ENCODE assay signal across 1 cellular context in genomic region chr4:993111-994029, GRCh38.
A peak's percentile ranks its signal among the peaks of the same experiment; 100 is the strongest.
TF ChIP-seq lines count a peak whose summit lies in the region.

A gene with protein sequence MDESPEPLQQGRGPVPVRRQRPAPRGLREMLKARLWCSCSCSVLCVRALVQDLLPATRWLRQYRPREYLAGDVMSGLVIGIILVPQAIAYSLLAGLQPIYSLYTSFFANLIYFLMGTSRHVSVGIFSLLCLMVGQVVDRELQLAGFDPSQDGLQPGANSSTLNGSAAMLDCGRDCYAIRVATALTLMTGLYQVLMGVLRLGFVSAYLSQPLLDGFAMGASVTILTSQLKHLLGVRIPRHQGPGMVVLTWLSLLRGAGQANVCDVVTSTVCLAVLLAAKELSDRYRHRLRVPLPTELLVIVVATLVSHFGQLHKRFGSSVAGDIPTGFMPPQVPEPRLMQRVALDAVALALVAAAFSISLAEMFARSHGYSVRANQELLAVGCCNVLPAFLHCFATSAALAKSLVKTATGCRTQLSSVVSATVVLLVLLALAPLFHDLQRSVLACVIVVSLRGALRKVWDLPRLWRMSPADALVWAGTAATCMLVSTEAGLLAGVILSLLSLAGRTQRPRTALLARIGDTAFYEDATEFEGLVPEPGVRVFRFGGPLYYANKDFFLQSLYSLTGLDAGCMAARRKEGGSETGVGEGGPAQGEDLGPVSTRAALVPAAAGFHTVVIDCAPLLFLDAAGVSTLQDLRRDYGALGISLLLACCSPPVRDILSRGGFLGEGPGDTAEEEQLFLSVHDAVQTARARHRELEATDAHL (minus strand): TSS chr4:993404. CDS start chr4:991703, 1,701 bp downstream.

TF ChIP-seq in HepG2, 621 proteins besides CTCF, POLR2A, EP300 and RAD21 (continued from another document and continues in another):
- TF ChIP-seq, protein P1, sequence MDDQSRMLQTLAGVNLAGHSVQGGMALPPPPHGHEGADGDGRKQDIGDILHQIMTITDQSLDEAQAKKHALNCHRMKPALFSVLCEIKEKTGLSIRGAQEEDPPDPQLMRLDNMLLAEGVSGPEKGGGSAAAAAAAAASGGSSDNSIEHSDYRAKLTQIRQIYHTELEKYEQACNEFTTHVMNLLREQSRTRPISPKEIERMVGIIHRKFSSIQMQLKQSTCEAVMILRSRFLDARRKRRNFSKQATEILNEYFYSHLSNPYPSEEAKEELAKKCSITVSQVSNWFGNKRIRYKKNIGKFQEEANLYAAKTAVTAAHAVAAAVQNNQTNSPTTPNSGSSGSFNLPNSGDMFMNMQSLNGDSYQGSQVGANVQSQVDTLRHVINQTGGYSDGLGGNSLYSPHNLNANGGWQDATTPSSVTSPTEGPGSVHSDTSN (CRISPR knock-in tag; IDR thresholded peaks at IDR 0.05; ENCODE audit: borderline replicate concordance) = no peak
- TF ChIP-seq ZNF350 (CRISPR knock-in tag; IDR thresholded peaks at IDR 0.05; ENCODE audit: borderline replicate concordance, low read depth) (peak; percentile 3; the same call in 1 of the 2 replicates), KLF11 (CRISPR knock-in tag; IDR thresholded peaks at IDR 0.05) (no peak), ZNF563 (CRISPR knock-in tag; IDR thresholded peaks at IDR 0.05) (peak; percentile 57; the same call in 1 of the 2 replicates), ARNTL (CRISPR knock-in tag; IDR thresholded peaks at IDR 0.05) (peak; percentile 58), MED8 (CRISPR knock-in tag; IDR thresholded peaks at IDR 0.05; ENCODE audit: insufficient replicate concordance) (no peak), NFE2 (CRISPR knock-in tag; IDR thresholded peaks at IDR 0.05) (peak; percentile 90), ZNF30 (CRISPR knock-in tag; IDR thresholded peaks at IDR 0.05) (peak; percentile 92), ZNF747 (CRISPR knock-in tag; IDR thresholded peaks at IDR 0.05; ENCODE audit: borderline replicate concordance) (no peak), ELF1 (CRISPR knock-in tag; IDR thresholded peaks at IDR 0.05) (no peak), DDIT3 (CRISPR knock-in tag; IDR thresholded peaks at IDR 0.05) (no peak), FOXA1 (IDR thresholded peaks at IDR 0.05) (no peak), FOXA1 (CRISPR knock-in tag; IDR thresholded peaks at IDR 0.05) (peak; percentile 71), ZNF180 (CRISPR knock-in tag; IDR thresholded peaks at IDR 0.05; ENCODE audit: borderline replicate concordance, low read depth) (no peak), CEBPG (CRISPR knock-in tag; IDR thresholded peaks at IDR 0.05) (no peak; the same call in 1 of the 2 replicates), STAT6 (CRISPR knock-in tag; IDR thresholded peaks at IDR 0.05; ENCODE audit: borderline replicate concordance) (0 out of 2 replicates have a peak, but pooled peaks have one; percentile 14), ZNF788 (CRISPR knock-in tag; IDR thresholded peaks at IDR 0.05; ENCODE audit: borderline replicate concordance) (peak; percentile 73), ARID5B (CRISPR knock-in tag; IDR thresholded peaks at IDR 0.05) (peak; percentile 10; the same call in 1 of the 2 replicates), ZNF274 (CRISPR knock-in tag; IDR thresholded peaks at IDR 0.05) (peak; percentile 75; the same call in 1 of the 2 replicates), ZNF678 (CRISPR knock-in tag; IDR thresholded peaks at IDR 0.05) (no peak; the same call in 1 of the 2 replicates), KLF13 (CRISPR knock-in tag; IDR thresholded peaks at IDR 0.05) (0 out of 2 replicates have a peak, but pooled peaks have one; percentile 45), CERS6 (CRISPR knock-in tag; IDR thresholded peaks at IDR 0.05) (no peak), ATF1 (CRISPR knock-in tag; IDR thresholded peaks at IDR 0.05) (no peak), NBN (conservative IDR thresholded peaks at IDR 0.05) (no peak), ZNF550 (CRISPR knock-in tag; IDR thresholded peaks at IDR 0.05; ENCODE audit: borderline replicate concordance) (0 out of 2 replicates have a peak, but pooled peaks have one; percentile 45), SUZ12 (IDR thresholded peaks at IDR 0.05; ENCODE audit: low read depth, low read length) (no peak), ZNF138 (CRISPR knock-in tag; IDR thresholded peaks at IDR 0.05; ENCODE audit: low read depth) (peak; percentile 65; the same call in 1 of the 2 replicates)
- TF ChIP-seq, protein P2, sequence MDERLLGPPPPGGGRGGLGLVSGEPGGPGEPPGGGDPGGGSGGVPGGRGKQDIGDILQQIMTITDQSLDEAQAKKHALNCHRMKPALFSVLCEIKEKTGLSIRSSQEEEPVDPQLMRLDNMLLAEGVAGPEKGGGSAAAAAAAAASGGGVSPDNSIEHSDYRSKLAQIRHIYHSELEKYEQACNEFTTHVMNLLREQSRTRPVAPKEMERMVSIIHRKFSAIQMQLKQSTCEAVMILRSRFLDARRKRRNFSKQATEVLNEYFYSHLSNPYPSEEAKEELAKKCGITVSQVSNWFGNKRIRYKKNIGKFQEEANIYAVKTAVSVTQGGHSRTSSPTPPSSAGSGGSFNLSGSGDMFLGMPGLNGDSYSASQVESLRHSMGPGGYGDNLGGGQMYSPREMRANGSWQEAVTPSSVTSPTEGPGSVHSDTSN (CRISPR knock-in tag; IDR thresholded peaks at IDR 0.05) = no peak
- TF ChIP-seq, protein P3, sequence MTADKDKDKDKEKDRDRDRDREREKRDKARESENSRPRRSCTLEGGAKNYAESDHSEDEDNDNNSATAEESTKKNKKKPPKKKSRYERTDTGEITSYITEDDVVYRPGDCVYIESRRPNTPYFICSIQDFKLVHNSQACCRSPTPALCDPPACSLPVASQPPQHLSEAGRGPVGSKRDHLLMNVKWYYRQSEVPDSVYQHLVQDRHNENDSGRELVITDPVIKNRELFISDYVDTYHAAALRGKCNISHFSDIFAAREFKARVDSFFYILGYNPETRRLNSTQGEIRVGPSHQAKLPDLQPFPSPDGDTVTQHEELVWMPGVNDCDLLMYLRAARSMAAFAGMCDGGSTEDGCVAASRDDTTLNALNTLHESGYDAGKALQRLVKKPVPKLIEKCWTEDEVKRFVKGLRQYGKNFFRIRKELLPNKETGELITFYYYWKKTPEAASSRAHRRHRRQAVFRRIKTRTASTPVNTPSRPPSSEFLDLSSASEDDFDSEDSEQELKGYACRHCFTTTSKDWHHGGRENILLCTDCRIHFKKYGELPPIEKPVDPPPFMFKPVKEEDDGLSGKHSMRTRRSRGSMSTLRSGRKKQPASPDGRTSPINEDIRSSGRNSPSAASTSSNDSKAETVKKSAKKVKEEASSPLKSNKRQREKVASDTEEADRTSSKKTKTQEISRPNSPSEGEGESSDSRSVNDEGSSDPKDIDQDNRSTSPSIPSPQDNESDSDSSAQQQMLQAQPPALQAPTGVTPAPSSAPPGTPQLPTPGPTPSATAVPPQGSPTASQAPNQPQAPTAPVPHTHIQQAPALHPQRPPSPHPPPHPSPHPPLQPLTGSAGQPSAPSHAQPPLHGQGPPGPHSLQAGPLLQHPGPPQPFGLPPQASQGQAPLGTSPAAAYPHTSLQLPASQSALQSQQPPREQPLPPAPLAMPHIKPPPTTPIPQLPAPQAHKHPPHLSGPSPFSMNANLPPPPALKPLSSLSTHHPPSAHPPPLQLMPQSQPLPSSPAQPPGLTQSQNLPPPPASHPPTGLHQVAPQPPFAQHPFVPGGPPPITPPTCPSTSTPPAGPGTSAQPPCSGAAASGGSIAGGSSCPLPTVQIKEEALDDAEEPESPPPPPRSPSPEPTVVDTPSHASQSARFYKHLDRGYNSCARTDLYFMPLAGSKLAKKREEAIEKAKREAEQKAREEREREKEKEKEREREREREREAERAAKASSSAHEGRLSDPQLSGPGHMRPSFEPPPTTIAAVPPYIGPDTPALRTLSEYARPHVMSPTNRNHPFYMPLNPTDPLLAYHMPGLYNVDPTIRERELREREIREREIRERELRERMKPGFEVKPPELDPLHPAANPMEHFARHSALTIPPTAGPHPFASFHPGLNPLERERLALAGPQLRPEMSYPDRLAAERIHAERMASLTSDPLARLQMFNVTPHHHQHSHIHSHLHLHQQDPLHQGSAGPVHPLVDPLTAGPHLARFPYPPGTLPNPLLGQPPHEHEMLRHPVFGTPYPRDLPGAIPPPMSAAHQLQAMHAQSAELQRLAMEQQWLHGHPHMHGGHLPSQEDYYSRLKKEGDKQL (CRISPR knock-in tag; IDR thresholded peaks at IDR 0.05; ENCODE audit: low read depth) = no peak
- TF ChIP-seq, protein P4, sequence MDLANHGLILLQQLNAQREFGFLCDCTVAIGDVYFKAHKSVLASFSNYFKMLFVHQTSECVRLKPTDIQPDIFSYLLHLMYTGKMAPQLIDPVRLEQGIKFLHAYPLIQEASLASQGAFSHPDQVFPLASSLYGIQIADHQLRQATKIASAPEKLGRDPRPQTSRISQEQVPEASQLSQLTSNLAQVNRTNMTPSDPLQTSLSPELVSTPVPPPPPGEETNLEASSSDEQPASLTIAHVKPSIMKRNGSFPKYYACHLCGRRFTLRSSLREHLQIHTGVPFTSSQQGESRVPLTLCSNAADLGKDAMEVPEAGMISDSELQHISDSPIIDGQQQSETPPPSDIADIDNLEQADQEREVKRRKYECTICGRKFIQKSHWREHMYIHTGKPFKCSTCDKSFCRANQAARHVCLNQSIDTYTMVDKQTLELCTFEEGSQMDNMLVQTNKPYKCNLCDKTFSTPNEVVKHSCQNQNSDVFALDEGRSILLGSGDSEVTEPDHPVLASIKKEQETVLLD (CRISPR knock-in tag; IDR thresholded peaks at IDR 0.05; ENCODE audit: low read depth) = 0 out of 2 replicates have a peak, but pooled peaks have one; percentile 20
- TF ChIP-seq, protein P5, sequence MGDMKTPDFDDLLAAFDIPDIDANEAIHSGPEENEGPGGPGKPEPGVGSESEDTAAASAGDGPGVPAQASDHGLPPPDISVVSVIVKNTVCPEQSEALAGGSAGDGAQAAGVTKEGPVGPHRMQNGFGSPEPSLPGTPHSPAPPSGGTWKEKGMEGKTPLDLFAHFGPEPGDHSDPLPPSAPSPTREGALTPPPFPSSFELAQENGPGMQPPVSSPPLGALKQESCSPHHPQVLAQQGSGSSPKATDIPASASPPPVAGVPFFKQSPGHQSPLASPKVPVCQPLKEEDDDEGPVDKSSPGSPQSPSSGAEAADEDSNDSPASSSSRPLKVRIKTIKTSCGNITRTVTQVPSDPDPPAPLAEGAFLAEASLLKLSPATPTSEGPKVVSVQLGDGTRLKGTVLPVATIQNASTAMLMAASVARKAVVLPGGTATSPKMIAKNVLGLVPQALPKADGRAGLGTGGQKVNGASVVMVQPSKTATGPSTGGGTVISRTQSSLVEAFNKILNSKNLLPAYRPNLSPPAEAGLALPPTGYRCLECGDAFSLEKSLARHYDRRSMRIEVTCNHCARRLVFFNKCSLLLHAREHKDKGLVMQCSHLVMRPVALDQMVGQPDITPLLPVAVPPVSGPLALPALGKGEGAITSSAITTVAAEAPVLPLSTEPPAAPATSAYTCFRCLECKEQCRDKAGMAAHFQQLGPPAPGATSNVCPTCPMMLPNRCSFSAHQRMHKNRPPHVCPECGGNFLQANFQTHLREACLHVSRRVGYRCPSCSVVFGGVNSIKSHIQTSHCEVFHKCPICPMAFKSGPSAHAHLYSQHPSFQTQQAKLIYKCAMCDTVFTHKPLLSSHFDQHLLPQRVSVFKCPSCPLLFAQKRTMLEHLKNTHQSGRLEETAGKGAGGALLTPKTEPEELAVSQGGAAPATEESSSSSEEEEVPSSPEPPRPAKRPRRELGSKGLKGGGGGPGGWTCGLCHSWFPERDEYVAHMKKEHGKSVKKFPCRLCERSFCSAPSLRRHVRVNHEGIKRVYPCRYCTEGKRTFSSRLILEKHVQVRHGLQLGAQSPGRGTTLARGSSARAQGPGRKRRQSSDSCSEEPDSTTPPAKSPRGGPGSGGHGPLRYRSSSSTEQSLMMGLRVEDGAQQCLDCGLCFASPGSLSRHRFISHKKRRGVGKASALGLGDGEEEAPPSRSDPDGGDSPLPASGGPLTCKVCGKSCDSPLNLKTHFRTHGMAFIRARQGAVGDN (CRISPR knock-in tag; IDR thresholded peaks at IDR 0.05) = peak; percentile 80
